ENCODE assay signal across 14 cellular contexts in genomic region chr20:49672109-49672681, GRCh38. TPM values are rescaled to one million over a fixed set of nuclear protein-coding genes. Genes with fewer than 3 reads are reported as not detected.
DNase-seq lines count a peak whose midpoint lies in the region; ATAC-seq and TF ChIP-seq lines count a peak whose summit lies in the region.
"Had no signal": no experiment of that assay in that cellular context is flagged by ENCODE, and none has a peak within 500 bp of the region (broad histone marks: within the 10 kb centered on the region; RNA-seq: fewer than 3 reads in every experiment).

No MANE protein-coding gene starts in this region.

- no peak overlapping the region for H3K4me3 ChIP-seq in KMS-11 (IDR thresholded peaks at IDR 0.05; ENCODE audit: insufficient read depth, low read depth, low read length)
- H3K4me3 ChIP-seq: K562 had no signal

- H3K27me3 ChIP-seq in KMS-11 (ENCODE audit: insufficient read depth, low read depth) (peaks cover 3% of the 10 kb centered on the region; the same call in 1 of the 2 replicates), foreskin keratinocyte (no peaks in the 10 kb centered on the region)

- ATAC-seq in T-cell (replicated peaks in 1 of 4), result no peak
- no peak for ATAC-seq in natural killer cell treated with Interleukin-12 subunit alpha and Interleukin-12 subunit beta and Interleukin-15 and Interleukin-18, amount 100 ng/mL, for 72 hours
- no peak for ATAC-seq in foreskin keratinocyte
- ATAC-seq: K562, left colon had no signal

- H3K4me3 Mint-ChIP-seq in Calu3 (ENCODE audit: low read depth, unreplicated experiment), result peak overlapping the region; percentile 5
- no peak overlapping the region for H3K4me3 Mint-ChIP-seq in T-cell
- peak overlapping the region; percentile 70 for H3K4me3 Mint-ChIP-seq in natural killer cell treated with Interleukin-12 subunit alpha and Interleukin-12 subunit beta and Interleukin-15 and Interleukin-18, amount 100 ng/mL, for 72 hours
- H3K4me3 Mint-ChIP-seq: activated naive CD8-positive, alpha-beta T cell had no signal

- H3K36me3 Mint-ChIP-seq in Calu3 (ENCODE audit: insufficient read depth, unreplicated experiment) (peaks cover 31% of the 10 kb centered on the region), T-cell (no peaks in the 10 kb centered on the region)
- no peaks in the 10 kb centered on the region for H3K36me3 Mint-ChIP-seq in natural killer cell treated with Interleukin-12 subunit alpha and Interleukin-12 subunit beta and Interleukin-15 and Interleukin-18, amount 100 ng/mL, for 72 hours

- H3K27ac ChIP-seq in KMS-11 (no peak overlapping the region), foreskin keratinocyte (no peak overlapping the region)

- no peak overlapping the region for H3K27ac Mint-ChIP-seq in Calu3 (ENCODE audit: unreplicated experiment)
- H3K27ac Mint-ChIP-seq in T-cell, result peak overlapping the region; percentile 49 to 51
- H3K27ac Mint-ChIP-seq in natural killer cell treated with Interleukin-12 subunit alpha and Interleukin-12 subunit beta and Interleukin-15 and Interleukin-18, amount 100 ng/mL, for 72 hours, result peak overlapping the region; percentile 95 to 97
- H3K27ac Mint-ChIP-seq: activated naive CD8-positive, alpha-beta T cell had no signal

- intact Hi-C loops in Calu3 (cut with micrococcal nuclease; ENCODE audit: unreplicated experiment) (no loop called here), posterior cingulate gyrus (cut with DNase I) (no loop called here)

- POLR2A ChIA-PET in T-cell (lab: Charles Lee), result no interaction called here

- no peaks in the 10 kb centered on the region for H3K36me3 ChIP-seq in KMS-11 (ENCODE audit: insufficient read depth)

- H3K9me3 Mint-ChIP-seq in Calu3 (ENCODE audit: low read depth, unreplicated experiment) (no peaks in the 10 kb centered on the region), T-cell (no peaks in the 10 kb centered on the region)
- H3K9me3 Mint-ChIP-seq in natural killer cell treated with Interleukin-12 subunit alpha and Interleukin-12 subunit beta and Interleukin-15 and Interleukin-18, amount 100 ng/mL, for 72 hours, result no peaks in the 10 kb centered on the region

- H3K4me1 Mint-ChIP-seq in Calu3 (ENCODE audit: low read depth, unreplicated experiment), result peaks cover 80% of the 10 kb centered on the region
- peaks cover 51 to 80% (median 57%) of the 10 kb centered on the region in 3 donors for H3K4me1 Mint-ChIP-seq in T-cell
- H3K4me1 Mint-ChIP-seq in natural killer cell treated with Interleukin-12 subunit alpha and Interleukin-12 subunit beta and Interleukin-15 and Interleukin-18, amount 100 ng/mL, for 72 hours (ENCODE audit: low read depth in 2 of 2), result peaks cover 74 to 79% of the 10 kb centered on the region in 2 donors

- no peak for DNase-seq in Calu3
- no peak for DNase-seq in T-cell
- DNase-seq in natural killer cell treated with Interleukin-12 subunit alpha and Interleukin-12 subunit beta and Interleukin-15 and Interleukin-18, amount 100 ng/mL, for 72 hours (ENCODE audit: low spot score), result no peak
- DNase-seq in posterior cingulate gyrus, result no peak
- DNase-seq in foreskin keratinocyte, result no peak
- no peak for DNase-seq in DMS79 (lab: John Stamatoyannopoulos, UW)
- DNase-seq: activated CD4-positive, alpha-beta T cell treated with anti-CD3 and anti-CD28 coated beads for 1 hour; activated CD8-positive, alpha-beta memory T cell treated with anti-CD3 and anti-CD28 coated beads, Interleukin-2, amount 50 U/mL, for 4 hours; left colon; NCI-H1105 treated with DMSO at 0.1 percent for 48 hours; NCI-H226 had no signal

- H3K4me2 ChIP-seq in KMS-11, result peak overlapping the region; percentile 93

- H4K20me1 ChIP-seq in KMS-11 (ENCODE audit: insufficient read depth), result peaks cover 6% of the 10 kb centered on the region; the same call in 1 of the 2 replicates

- CTCF ChIA-PET in Calu3 (lab: Charles Lee), result interaction anchor here (0.6 kb wide), 1 partner anchor 140 kb away, joined by 3 read pairs; the partner anchor contains the start of gene SLC9A8
- CTCF ChIA-PET in T-cell (lab: Charles Lee), result no interaction called here

- H3K4me1 ChIP-seq in KMS-11 (ENCODE audit: low read depth, poor library complexity, severe bottlenecking) (peaks cover 88% of the 10 kb centered on the region), foreskin keratinocyte (peaks cover 26% of the 10 kb centered on the region)

- H3K9ac ChIP-seq in KMS-11, result no peak overlapping the region

- no TSS peak for BruUV-seq in Calu3 (replicated peaks; lab: Mats Ljungman, UMichigan)

- no peak overlapping the region for H2AFZ ChIP-seq in KMS-11 (ENCODE audit: low read depth)

- no peak for TF ChIP-seq CTCF in Calu3 (IDR thresholded peaks at IDR 0.05; ENCODE audit: unreplicated experiment)
- no peak for TF ChIP-seq CTCF in KMS-11 (conservative IDR thresholded peaks at IDR 0.05; ENCODE audit: low read depth, low read length)
- TF ChIP-seq CTCF in foreskin keratinocyte (conservative IDR thresholded peaks at IDR 0.05), result no peak

- peaks cover 71% of the 10 kb centered on the region; the same call in 1 of the 2 replicates for H3K79me2 ChIP-seq in KMS-11 (ENCODE audit: insufficient read depth, low read depth)

- H3K27me3 Mint-ChIP-seq in Calu3 (ENCODE audit: unreplicated experiment) (no peaks in the 10 kb centered on the region), T-cell (no peaks in the 10 kb centered on the region)
- no peaks in the 10 kb centered on the region for H3K27me3 Mint-ChIP-seq in natural killer cell treated with Interleukin-12 subunit alpha and Interleukin-12 subunit beta and Interleukin-15 and Interleukin-18, amount 100 ng/mL, for 72 hours
- H3K27me3 Mint-ChIP-seq: activated naive CD8-positive, alpha-beta T cell had no signal

RNA-seq across cellular contexts. Expression of gene B4GALT5, which starts 41.5 kb away (rescaled TPM):
- total RNA-seq in Calu3 (2022) (117 and 131 TPM in 2 replicates), T-cell (10 to 100 TPM in 2 of 5 donors, 1 to 10 TPM in 3; 4.6 to 11.9 (median 9.2) TPM), foreskin keratinocyte (24.5 and 25.0 TPM in 2 replicates)
- total RNA-seq in natural killer cell treated with Interleukin-12 subunit alpha and Interleukin-12 subunit beta and Interleukin-15 and Interleukin-18, amount 100 ng/mL, for 72 hours, result 10 to 100 TPM; 62.1 to 74.9 TPM
- 8.5 and 10.6 TPM in 2 replicates for polyA plus RNA-seq in foreskin keratinocyte

Comparison
In these comparisons a context has a peak if more than half of its experiments do, and no peak if none do; other contexts are left out.
1. H3K4me3 Mint-ChIP-seq: peak in Calu3 (single experiment) and natural killer cell treated with Interleukin-12 subunit alpha and Interleukin-12 subunit beta and Interleukin-15 and Interleukin-18, amount 100 ng/mL, for 72 hours (single experiment); none in T-cell (0 of 3).